ENCODE assay signal across 8 cellular contexts in the genomic region with DNA sequence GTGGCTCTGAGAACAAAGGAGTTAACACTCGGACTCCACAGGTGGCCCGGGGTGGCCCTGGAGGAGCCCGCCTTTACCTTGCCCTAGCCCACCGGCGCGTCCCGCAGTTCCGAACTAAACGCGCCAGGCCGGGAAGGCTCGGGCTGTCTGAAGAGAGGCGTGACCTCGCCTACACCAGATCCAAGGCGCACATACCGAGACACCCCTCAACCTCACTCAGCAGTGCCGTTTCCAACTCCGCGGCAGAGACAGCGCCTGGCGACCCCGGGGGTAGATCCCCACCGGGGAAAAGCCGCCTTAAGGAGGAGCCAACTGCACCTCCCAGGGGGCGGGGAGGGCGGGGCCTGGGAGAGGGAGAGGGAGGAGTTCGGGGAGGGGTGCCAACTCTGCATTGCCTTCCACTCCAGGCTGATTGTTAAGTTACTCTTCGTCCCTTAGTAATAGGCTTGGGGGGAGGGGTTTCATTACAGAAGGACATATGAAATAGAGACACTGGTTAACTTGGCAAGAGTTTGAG. TPM values are rescaled to one million over a fixed set of nuclear protein-coding genes. Genes with fewer than 3 reads are reported as not detected.
DNase-seq lines count a peak whose midpoint lies in the region; ATAC-seq and TF ChIP-seq lines count a peak whose summit lies in the region.

A gene (minus strand): TSS at position 272 of the 517 bp plus-strand sequence. CDS start 1,408 bp downstream, outside the sequence.

- ATAC-seq in HG03432 (IDR thresholded peaks at IDR 0.05; ENCODE audit: unreplicated experiment) = peak; percentile 64
- ATAC-seq in left lobe of liver = peak; percentile 84

- no peak for TF ChIP-seq CTCF in colonic mucosa (IDR thresholded peaks at IDR 0.05)

- TF ChIP-seq POLR2A in GM19193 (IDR thresholded peaks at IDR 0.05; ENCODE audit: extremely low read depth, insufficient read depth, insufficient read length) = peak; percentile 76

- peak within 1 kb of the TSS; percentile 95 for H3K4me3 ChIP-seq in colonic mucosa

- no peaks in the 10 kb centered on the region for H3K36me3 ChIP-seq in colonic mucosa

- H3K9me3 ChIP-seq in colonic mucosa = no peaks in the 10 kb centered on the region

- H3K4me1 ChIP-seq in colonic mucosa = no peaks in the 10 kb centered on the region

- DNase-seq in AML-193 (lab: John Stamatoyannopoulos, UW) = peak; percentile 90 to 91
- peak; percentile 92 for DNase-seq in NCI-H510A (lab: John Stamatoyannopoulos, UW)
- DNase-seq in activated CD4-positive, alpha-beta T cell treated with anti-CD3 and anti-CD28 coated beads for 48 hours = peak; percentile 88
- peak; percentile 98 for DNase-seq in colonic mucosa
- DNase-seq in left lobe of liver (ENCODE audit: low spot score) = peak; percentile 95
- peak; percentile 81 for DNase-seq in stimulated activated CD4-positive, alpha-beta T cell treated with anti-CD3 and anti-CD28 coated beads, Interleukin-2, amount 100 ng/mL, for 4 hours (ENCODE audit: low read depth)

- intact Hi-C loops in colonic mucosa (cut with DNase I) = no loop called here

- H3K27ac ChIP-seq in colonic mucosa = peak within 1 kb of the TSS; percentile 93

- H3K9ac ChIP-seq in colonic mucosa (ENCODE audit: low read depth in 2 of 2, low read length in 2 of 2) = peak within 1 kb of the TSS; percentile 72 to 88

- no peaks in the 10 kb centered on the region for H3K27me3 ChIP-seq in colonic mucosa

RNA-seq across cellular contexts. Expression of the gene that starts here (rescaled TPM):
- total RNA-seq in colonic mucosa (100 to 1,000 TPM; 115 to 124 TPM), left lobe of liver (49.0 TPM)

Comparison
In these comparisons a context has a peak if more than half of its experiments do, and no peak if none do; other contexts are left out.
1. Peak in every context shown above with its lines: DNase-seq, ATAC-seq, H3K4me3 ChIP-seq and H3K27ac ChIP-seq.